1 cellular context compared by ENCODE assay signal in genomic region chr10:133350283-133350949, GRCh38.
TF ChIP-seq lines count a peak whose summit lies in the region.

No MANE protein-coding gene starts in this region.

TF ChIP-seq in HepG2, 621 proteins besides CTCF, POLR2A, EP300 and RAD21 (continued from another document):
- TF ChIP-seq NAIF1 (CRISPR knock-in tag; IDR thresholded peaks at IDR 0.05; ENCODE audit: borderline replicate concordance) = no peak
- TF ChIP-seq SNAI1 (CRISPR knock-in tag; IDR thresholded peaks at IDR 0.05; ENCODE audit: borderline replicate concordance) = no peak
- peak; percentile 74 for TF ChIP-seq RBM22 (optimal IDR thresholded peaks at IDR 0.05; ENCODE audit: low read length)
- TF ChIP-seq TMF1 (CRISPR knock-in tag; IDR thresholded peaks at IDR 0.05; ENCODE audit: low read depth) = no peak
- 0 out of 2 replicates have a peak, but pooled peaks have one; percentile 10 for TF ChIP-seq SSRP1 (CRISPR knock-in tag; IDR thresholded peaks at IDR 0.05)
- no peak for TF ChIP-seq FOXK2 (IDR thresholded peaks at IDR 0.05)
- TF ChIP-seq NONO (IDR thresholded peaks at IDR 0.05) = no peak
- no peak for TF ChIP-seq NONO (CRISPR knock-in tag; conservative IDR thresholded peaks at IDR 0.05)
- TF ChIP-seq GMEB1 (CRISPR knock-in tag; IDR thresholded peaks at IDR 0.05; ENCODE audit: borderline replicate concordance) = peak; percentile 30; the same call in 1 of the 2 replicates
- TF ChIP-seq ZNF274 (CRISPR knock-in tag; IDR thresholded peaks at IDR 0.05) = no peak
- 0 out of 2 replicates have a peak, but pooled peaks have one; percentile 7 for TF ChIP-seq ZNF687 (CRISPR knock-in tag; IDR thresholded peaks at IDR 0.05)
- no peak; the same call in none of the 2 replicates for TF ChIP-seq POLR2G (IDR thresholded peaks at IDR 0.05; ENCODE audit: low read depth, low read length)
- no peak for TF ChIP-seq SIX1 (CRISPR knock-in tag; IDR thresholded peaks at IDR 0.05; ENCODE audit: borderline replicate concordance)
- no peak for TF ChIP-seq ZBTB38 (CRISPR knock-in tag; IDR thresholded peaks at IDR 0.05)
- no peak for TF ChIP-seq PAWR (CRISPR knock-in tag; IDR thresholded peaks at IDR 0.05; ENCODE audit: borderline replicate concordance)
- no peak for TF ChIP-seq CREM (IDR thresholded peaks at IDR 0.05)
- TF ChIP-seq CREM (CRISPR knock-in tag; IDR thresholded peaks at IDR 0.05) = no peak
- TF ChIP-seq TEF (CRISPR knock-in tag; IDR thresholded peaks at IDR 0.05) = no peak
- no peak for TF ChIP-seq ZFP90 (CRISPR knock-in tag; IDR thresholded peaks at IDR 0.05; ENCODE audit: borderline replicate concordance)
- no peak for TF ChIP-seq MXD1 (CRISPR knock-in tag; IDR thresholded peaks at IDR 0.05)
- 0 out of 2 replicates have a peak, but pooled peaks have one; percentile 37 for TF ChIP-seq ZNF740 (CRISPR knock-in tag; IDR thresholded peaks at IDR 0.05)
- TF ChIP-seq THAP9 (CRISPR knock-in tag; IDR thresholded peaks at IDR 0.05; ENCODE audit: borderline replicate concordance) = peak; percentile 7; the same call in 1 of the 2 replicates
- no peak for TF ChIP-seq ZNF282 (IDR thresholded peaks at IDR 0.05; ENCODE audit: partially characterized antibody)
- TF ChIP-seq REL (CRISPR knock-in tag; conservative IDR thresholded peaks at IDR 0.05) = no peak
- TF ChIP-seq ZNF546 (CRISPR knock-in tag; conservative IDR thresholded peaks at IDR 0.05) = no peak
- no peak for TF ChIP-seq CEBPZ (IDR thresholded peaks at IDR 0.05; ENCODE audit: low read length)
- no peak for TF ChIP-seq PHF5A (CRISPR knock-in tag; IDR thresholded peaks at IDR 0.05; ENCODE audit: low read depth, unreplicated experiment)
- no peak for TF ChIP-seq BRF2 (CRISPR knock-in tag; IDR thresholded peaks at IDR 0.05)
- TF ChIP-seq TP53 (CRISPR knock-in tag; conservative IDR thresholded peaks at IDR 0.05) = no peak
- no peak; the same call in 1 of the 2 replicates for TF ChIP-seq POLR2AphosphoS5 (IDR thresholded peaks at IDR 0.05; ENCODE audit: low read depth, low read length)
- TF ChIP-seq RELA (CRISPR knock-in tag; IDR thresholded peaks at IDR 0.05) = no peak
- TF ChIP-seq MED13 (CRISPR knock-in tag; IDR thresholded peaks at IDR 0.05) = no peak
- TF ChIP-seq NR2F1 (CRISPR knock-in tag; IDR thresholded peaks at IDR 0.05) = no peak
- no peak for TF ChIP-seq ZKSCAN1 (IDR thresholded peaks at IDR 0.05; ENCODE audit: low read length)
- TF ChIP-seq NFE2 (CRISPR knock-in tag; IDR thresholded peaks at IDR 0.05) = no peak
- TF ChIP-seq GATAD2A (CRISPR knock-in tag; IDR thresholded peaks at IDR 0.05) = no peak
- no peak for TF ChIP-seq MXD3 (CRISPR knock-in tag; IDR thresholded peaks at IDR 0.05)
- TF ChIP-seq ZNF646 (CRISPR knock-in tag; IDR thresholded peaks at IDR 0.05) = no peak
- no peak for TF ChIP-seq DNMT1 (CRISPR knock-in tag; IDR thresholded peaks at IDR 0.05)
